Comparison of ENCODE assay signal across 1 cellular context in the genomic region with DNA sequence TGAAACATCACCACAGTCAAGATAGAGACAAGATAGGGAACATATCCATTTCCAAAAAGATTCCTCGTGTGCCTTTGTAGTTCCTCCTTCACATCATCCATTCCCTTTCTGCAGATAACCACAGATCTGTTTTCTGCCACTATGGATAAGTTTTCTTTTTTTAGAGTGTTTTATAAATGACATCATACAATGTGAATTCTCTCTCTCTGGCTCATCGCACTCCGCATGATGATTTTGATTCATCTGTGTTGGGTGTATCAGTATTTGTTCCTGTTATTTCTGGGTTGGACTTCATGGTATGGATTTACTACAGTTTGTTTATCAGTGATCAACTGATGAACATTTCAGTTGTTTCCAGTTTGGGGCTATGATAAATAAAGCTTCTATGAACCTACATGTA.
A peak's percentile ranks its signal among the peaks of the same experiment; 100 is the strongest.
TF ChIP-seq lines count a peak whose summit lies in the region.

No MANE protein-coding gene starts in this region.

TF ChIP-seq in SK-N-SH, 30 proteins besides CTCF, POLR2A, EP300 and RAD21:
- TF ChIP-seq MEF2A (IDR thresholded peaks at IDR 0.05; ENCODE audit: borderline replicate concordance, low read depth) (peak; percentile 27; the same call in 1 of the 2 replicates), USF2 (IDR thresholded peaks at IDR 0.05; ENCODE audit: borderline replicate concordance, low read depth, low read length) (no peak), NFIC (IDR thresholded peaks at IDR 0.05; ENCODE audit: borderline replicate concordance) (0 out of 2 replicates have a peak, but pooled peaks have one; percentile 28), PBX3 (IDR thresholded peaks at IDR 0.05) (peak; percentile 64), TEAD4 (IDR thresholded peaks at IDR 0.05; ENCODE audit: borderline replicate concordance, insufficient read depth) (peak; percentile 11; the same call in 1 of the 2 replicates), RCOR1 (IDR thresholded peaks at IDR 0.05; ENCODE audit: low read length) (no peak), YY1 (IDR thresholded peaks at IDR 0.05; ENCODE audit: low read depth) (no peak), USF1 (IDR thresholded peaks at IDR 0.05; ENCODE audit: borderline replicate concordance, low read depth) (no peak), TAF1 (IDR thresholded peaks at IDR 0.05; ENCODE audit: borderline replicate concordance, low read depth, low read length) (no peak), NRF1 (IDR thresholded peaks at IDR 0.05; ENCODE audit: low read depth, low read length) (no peak), ZBTB33 (IDR thresholded peaks at IDR 0.05; ENCODE audit: borderline replicate concordance, low read depth) (no peak), JUND (IDR thresholded peaks at IDR 0.05) (peak; percentile 70), SIN3A (IDR thresholded peaks at IDR 0.05; ENCODE audit: borderline replicate concordance, low read depth, low read length) (no peak), POLR2AphosphoS5 (IDR thresholded peaks at IDR 0.05; ENCODE audit: low read depth, low read length) (no peak), EZH2phosphoT487 (IDR thresholded peaks at IDR 0.05; ENCODE audit: borderline replicate concordance, low read depth) (no peak), MXI1 (IDR thresholded peaks at IDR 0.05; ENCODE audit: low read depth, low read length) (no peak), GATA2 (CRISPR knock-in tag; IDR thresholded peaks at IDR 0.05) (no peak), SMC3 (IDR thresholded peaks at IDR 0.05; ENCODE audit: low read depth, low read length) (no peak), TCF12 (IDR thresholded peaks at IDR 0.05) (peak; percentile 67), CHD2 (IDR thresholded peaks at IDR 0.05; ENCODE audit: low read length, partially characterized antibody) (no peak), MAX (IDR thresholded peaks at IDR 0.05; ENCODE audit: low read depth) (no peak), FOSL2 (IDR thresholded peaks at IDR 0.05; ENCODE audit: borderline replicate concordance, low read depth) (peak; percentile 69), FOXM1 (IDR thresholded peaks at IDR 0.05; ENCODE audit: low read depth) (no peak), ELF1 (IDR thresholded peaks at IDR 0.05) (no peak), GABPA (IDR thresholded peaks at IDR 0.05; ENCODE audit: low read depth) (no peak), FOXJ3 (CRISPR knock-in tag; IDR thresholded peaks at IDR 0.05) (no peak), RFX5 (IDR thresholded peaks at IDR 0.05; ENCODE audit: low read length) (no peak), RXRA (IDR thresholded peaks at IDR 0.05; ENCODE audit: borderline replicate concordance, low read depth) (no peak)
- TF ChIP-seq, protein P1, sequence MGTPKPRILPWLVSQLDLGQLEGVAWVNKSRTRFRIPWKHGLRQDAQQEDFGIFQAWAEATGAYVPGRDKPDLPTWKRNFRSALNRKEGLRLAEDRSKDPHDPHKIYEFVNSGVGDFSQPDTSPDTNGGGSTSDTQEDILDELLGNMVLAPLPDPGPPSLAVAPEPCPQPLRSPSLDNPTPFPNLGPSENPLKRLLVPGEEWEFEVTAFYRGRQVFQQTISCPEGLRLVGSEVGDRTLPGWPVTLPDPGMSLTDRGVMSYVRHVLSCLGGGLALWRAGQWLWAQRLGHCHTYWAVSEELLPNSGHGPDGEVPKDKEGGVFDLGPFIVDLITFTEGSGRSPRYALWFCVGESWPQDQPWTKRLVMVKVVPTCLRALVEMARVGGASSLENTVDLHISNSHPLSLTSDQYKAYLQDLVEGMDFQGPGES (IDR thresholded peaks at IDR 0.05; ENCODE audit: low read depth, low read length): no peak
- TF ChIP-seq, protein P2, sequence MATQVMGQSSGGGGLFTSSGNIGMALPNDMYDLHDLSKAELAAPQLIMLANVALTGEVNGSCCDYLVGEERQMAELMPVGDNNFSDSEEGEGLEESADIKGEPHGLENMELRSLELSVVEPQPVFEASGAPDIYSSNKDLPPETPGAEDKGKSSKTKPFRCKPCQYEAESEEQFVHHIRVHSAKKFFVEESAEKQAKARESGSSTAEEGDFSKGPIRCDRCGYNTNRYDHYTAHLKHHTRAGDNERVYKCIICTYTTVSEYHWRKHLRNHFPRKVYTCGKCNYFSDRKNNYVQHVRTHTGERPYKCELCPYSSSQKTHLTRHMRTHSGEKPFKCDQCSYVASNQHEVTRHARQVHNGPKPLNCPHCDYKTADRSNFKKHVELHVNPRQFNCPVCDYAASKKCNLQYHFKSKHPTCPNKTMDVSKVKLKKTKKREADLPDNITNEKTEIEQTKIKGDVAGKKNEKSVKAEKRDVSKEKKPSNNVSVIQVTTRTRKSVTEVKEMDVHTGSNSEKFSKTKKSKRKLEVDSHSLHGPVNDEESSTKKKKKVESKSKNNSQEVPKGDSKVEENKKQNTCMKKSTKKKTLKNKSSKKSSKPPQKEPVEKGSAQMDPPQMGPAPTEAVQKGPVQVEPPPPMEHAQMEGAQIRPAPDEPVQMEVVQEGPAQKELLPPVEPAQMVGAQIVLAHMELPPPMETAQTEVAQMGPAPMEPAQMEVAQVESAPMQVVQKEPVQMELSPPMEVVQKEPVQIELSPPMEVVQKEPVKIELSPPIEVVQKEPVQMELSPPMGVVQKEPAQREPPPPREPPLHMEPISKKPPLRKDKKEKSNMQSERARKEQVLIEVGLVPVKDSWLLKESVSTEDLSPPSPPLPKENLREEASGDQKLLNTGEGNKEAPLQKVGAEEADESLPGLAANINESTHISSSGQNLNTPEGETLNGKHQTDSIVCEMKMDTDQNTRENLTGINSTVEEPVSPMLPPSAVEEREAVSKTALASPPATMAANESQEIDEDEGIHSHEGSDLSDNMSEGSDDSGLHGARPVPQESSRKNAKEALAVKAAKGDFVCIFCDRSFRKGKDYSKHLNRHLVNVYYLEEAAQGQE (IDR thresholded peaks at IDR 0.05; ENCODE audit: low read depth, low read length): no peak
